In the genomic region with DNA sequence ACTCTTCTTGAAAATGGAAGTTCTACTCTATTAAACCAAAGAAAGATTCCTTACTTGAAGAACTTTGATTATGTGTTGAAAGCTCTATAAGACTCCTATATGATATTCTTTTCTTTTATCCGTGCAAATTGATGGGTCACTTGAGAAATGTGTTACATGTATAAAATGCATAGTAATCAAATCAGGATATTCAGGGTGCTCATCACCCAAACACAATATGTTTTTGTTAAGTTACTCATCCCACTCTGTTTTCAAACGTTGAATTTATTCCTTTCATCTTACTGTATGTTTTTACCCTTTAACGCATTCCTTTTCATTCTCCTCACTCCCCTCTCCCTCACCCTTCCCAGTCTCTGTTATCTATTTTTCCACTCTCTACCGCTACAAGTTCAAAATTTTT, we compare ENCODE assay signal across 29 cellular contexts.
"Had no signal": no experiment of that assay in that cellular context is flagged by ENCODE, and none has a peak within 500 bp of the region (broad histone marks: within the 10 kb centered on the region; RNA-seq: fewer than 3 reads in every experiment).

No MANE protein-coding gene starts in this region.

- H3K4me3 Mint-ChIP-seq: dendritic cell treated with granulocyte-macrophage colony-stimulating factor and Interleukin-4, amounts not matched to agents 40 ng/mL and 50 ng/mL, for 4 days; effector memory CD8-positive, alpha-beta T cell; endodermal cell had no signal

- H3K36me3 ChIP-seq: colonic mucosa, esophagus muscularis mucosa, esophagus squamous epithelium, gastrocnemius medialis, gastroesophageal sphincter, heart left ventricle, heart right ventricle had no signal

- DNase-seq: colonic mucosa; cortex of kidney; dermis blood vessel endothelial cell; dorsolateral prefrontal cortex; effector CD4-positive, alpha-beta T cell; effector CD8-positive, alpha-beta T cell; effector memory CD4-positive, alpha-beta T cell; effector memory CD8-positive, alpha-beta T cell; endodermal cell; erythroblast; esophagus squamous epithelium; foreskin fibroblast; foreskin keratinocyte; foreskin melanocyte; gastrocnemius medialis; glutamatergic neuron; head of caudate nucleus; heart left ventricle; heart right ventricle had no signal

- H3K4me3 ChIP-seq: colonic mucosa, coronary artery, dorsolateral prefrontal cortex, esophagus muscularis mucosa, esophagus squamous epithelium, gastrocnemius medialis, gastroesophageal sphincter, heart left ventricle, heart right ventricle had no signal

- H3K27ac Mint-ChIP-seq: dendritic cell treated with granulocyte-macrophage colony-stimulating factor and Interleukin-4, amounts not matched to agents 40 ng/mL and 50 ng/mL, for 4 days; effector memory CD8-positive, alpha-beta T cell; endodermal cell had no signal

- H3K4me1 ChIP-seq: colonic mucosa, esophagus muscularis mucosa, esophagus squamous epithelium, foreskin keratinocyte, gastrocnemius medialis, gastroesophageal sphincter, heart left ventricle, heart right ventricle had no signal

- H3K9me3 ChIP-seq: colonic mucosa, esophagus muscularis mucosa, esophagus squamous epithelium, gastrocnemius medialis, gastroesophageal sphincter had no signal

- FAIRE-seq: colon, endometrium, endothelial cell of umbilical vein, frontal cortex had no signal

- H3K9me3 Mint-ChIP-seq: dendritic cell treated with granulocyte-macrophage colony-stimulating factor and Interleukin-4, amounts not matched to agents 40 ng/mL and 50 ng/mL, for 4 days; endodermal cell had no signal

- H3K27me3 Mint-ChIP-seq: dendritic cell treated with granulocyte-macrophage colony-stimulating factor and Interleukin-4, amounts not matched to agents 40 ng/mL and 50 ng/mL, for 4 days; effector memory CD8-positive, alpha-beta T cell had no signal

- H3K27me3 ChIP-seq: colonic mucosa, esophagus muscularis mucosa, esophagus squamous epithelium, gastrocnemius medialis, gastroesophageal sphincter, heart left ventricle, heart right ventricle had no signal

- H3K27ac ChIP-seq: colonic mucosa, coronary artery, dorsolateral prefrontal cortex, epithelial cell of prostate, esophagus muscularis mucosa, esophagus squamous epithelium, foreskin keratinocyte, gastrocnemius medialis, gastroesophageal sphincter, heart left ventricle, heart right ventricle had no signal

- ATAC-seq: effector memory CD8-positive, alpha-beta T cell; esophagus mucosa; foreskin keratinocyte; gastrocnemius medialis; gastroesophageal sphincter; heart left ventricle; heart right ventricle had no signal
